Comparison of ENCODE assay signal across 11 cellular contexts in the genomic region with DNA sequence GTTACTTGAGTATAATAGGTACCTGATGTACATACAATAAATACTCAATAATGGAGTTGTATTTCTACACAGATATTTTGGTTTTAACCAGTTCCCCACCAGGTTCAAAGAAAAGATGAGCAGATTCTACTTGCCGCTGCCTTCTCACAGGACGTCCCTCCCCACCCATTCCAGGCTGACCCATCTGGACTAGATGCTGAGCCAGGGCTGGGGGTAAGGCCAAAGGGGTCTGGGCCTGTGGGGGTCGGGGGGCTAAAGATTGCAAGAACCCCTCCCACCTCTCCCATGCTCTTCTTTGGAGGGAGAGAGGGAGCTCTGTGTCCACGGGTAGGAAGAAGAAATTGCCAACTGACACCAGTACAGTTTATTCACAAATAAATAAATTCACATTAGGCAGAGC. TPM values are rescaled to one million over a fixed set of nuclear protein-coding genes. Genes with fewer than 3 reads are reported as not detected.
DNase-seq lines count a peak whose midpoint lies in the region; ATAC-seq and TF ChIP-seq lines count a peak whose summit lies in the region.
"Had no signal": no experiment of that assay in that cellular context is flagged by ENCODE, and none has a peak within 500 bp of the region (broad histone marks: within the 10 kb centered on the region; RNA-seq: fewer than 3 reads in every experiment).

No MANE protein-coding gene starts in this region.

- H3K9me3 Mint-ChIP-seq in HFFc6 (no peaks in the 10 kb centered on the region), brain (no peaks in the 10 kb centered on the region), natural killer cell (no peaks in the 10 kb centered on the region)

- H3K27me3 ChIP-seq in ACC112 (ENCODE audit: insufficient read depth, low read length): peaks cover 15% of the 10 kb centered on the region; the same call in 1 of the 2 replicates
- H3K27me3 ChIP-seq: pancreas had no signal

- intact Hi-C loops in natural killer cell (cut with micrococcal nuclease): no loop called here

- no peak overlapping the region for H3K27ac Mint-ChIP-seq in HFFc6
- H3K27ac Mint-ChIP-seq in brain: peak overlapping the region in 1 of 5 experiments; percentile 33
- H3K27ac Mint-ChIP-seq in natural killer cell: peak overlapping the region in 1 of 2 donors; percentile 58

- H3K4me1 Mint-ChIP-seq in HFFc6 (ENCODE audit: low read depth) (peaks cover 2% of the 10 kb centered on the region), brain (peaks cover 19% of the 10 kb centered on the region), natural killer cell (peaks cover 0 to 4% of the 10 kb centered on the region in 2 donors)

- no peaks in the 10 kb centered on the region for H3K36me3 ChIP-seq in ACC112 (ENCODE audit: insufficient read depth, low read length)
- H3K36me3 ChIP-seq: pancreas had no signal

- H3K27ac ChIP-seq in ACC112 (ENCODE audit: low read depth, low read length): no peak overlapping the region

- no peak for TF ChIP-seq CTCF in HFFc6 (IDR thresholded peaks at IDR 0.05)
- no peak for TF ChIP-seq CTCF in brain (conservative IDR thresholded peaks at IDR 0.05)
- TF ChIP-seq CTCF in natural killer cell (IDR thresholded peaks at IDR 0.05): no peak

- H3K79me2 ChIP-seq in ACC112 (ENCODE audit: control insufficient read depth, insufficient read depth, low read length, unreplicated experiment): no peaks in the 10 kb centered on the region

- H2AFZ ChIP-seq in ACC112 (ENCODE audit: low read length, unreplicated experiment): no peak overlapping the region

- H3K4me3 Mint-ChIP-seq in HFFc6: peak overlapping the region; percentile 55
- peak overlapping the region; percentile 74 to 84 (median 79) for H3K4me3 Mint-ChIP-seq in brain
- H3K4me3 Mint-ChIP-seq in natural killer cell: peak overlapping the region; percentile 85

- no peak for DNase-seq in HFFc6
- no peak for DNase-seq in natural killer cell
- no peak for DNase-seq in inferior parietal cortex (ENCODE audit: extremely low spot score)

- peak overlapping the region; percentile 85 for H3K4me3 ChIP-seq in ACC112 (ENCODE audit: low read depth, low read length)

- ATAC-seq in natural killer cell (no peak), GM18517 (IDR thresholded peaks at IDR 0.05; ENCODE audit: unreplicated experiment) (no peak), esophagus mucosa (no peak), GM19397 (IDR thresholded peaks at IDR 0.05; ENCODE audit: unreplicated experiment) (no peak)
- ATAC-seq: SK-N-SH treated with all-trans-retinoic acid at 6 μM for 48 hours had no signal

- peaks cover 4% of the 10 kb centered on the region for H3K27me3 Mint-ChIP-seq in HFFc6 (ENCODE audit: insufficient read depth)
- H3K27me3 Mint-ChIP-seq in brain: peaks cover 3% of the 10 kb centered on the region
- peaks cover 0 to 3% of the 10 kb centered on the region in 2 donors for H3K27me3 Mint-ChIP-seq in natural killer cell (ENCODE audit: low read depth in 2 of 2)

- no peaks in the 10 kb centered on the region for H3K4me1 ChIP-seq in ACC112 (ENCODE audit: control insufficient read depth, insufficient read depth, low read length, unreplicated experiment)

- H3K36me3 Mint-ChIP-seq in HFFc6 (ENCODE audit: low read depth): no peaks in the 10 kb centered on the region
- H3K36me3 Mint-ChIP-seq in brain: no peaks in the 10 kb centered on the region
- no peaks in the 10 kb centered on the region for H3K36me3 Mint-ChIP-seq in natural killer cell

RNA-seq across cellular contexts. Expression of gene MESP1, which starts 1.5 kb away (rescaled TPM):
- total RNA-seq in HFFc6 (2021; fragmentation: NEBNext Ultra II Directional; extraction: Animal tissue kit (Norgen Biotek cat#: 25700)): under 1 TPM; 0.13 to 0.57 (median 0.26) TPM
- 17.5 TPM for polyA plus RNA-seq in brain (ENCODE audit: insufficient read depth, low read depth, low replicate concordance)
- 1 to 10 TPM in 2 of 3 donors, under 1 TPM in 1; 0.45 to 2.9 (median 2.5) TPM for total RNA-seq in natural killer cell
- total RNA-seq in esophagus mucosa: 0.44 TPM

RNA-seq across cellular contexts. Expression of gene MESP2, which starts 26.6 kb away (rescaled TPM):
- total RNA-seq in HFFc6 (2021; fragmentation: NEBNext Ultra II Directional; extraction: Animal tissue kit (Norgen Biotek cat#: 25700)): under 1 TPM in 3 of 6 experiments, not detected in 3; 0.19 to 0.26 (median 0.21) TPM
- polyA plus RNA-seq in brain (ENCODE audit: insufficient read depth, low read depth, low replicate concordance): 1.6 TPM
- total RNA-seq in natural killer cell (not detected), esophagus mucosa (0.40 TPM)
- total RNA-seq: NCI-H460 had no signal

RNA-seq across cellular contexts. Expression of gene WDR93, which starts 58.9 kb away (rescaled TPM):
- total RNA-seq in HFFc6 (2021; fragmentation: NEBNext Ultra II Directional; extraction: Animal tissue kit (Norgen Biotek cat#: 25700)): under 1 TPM in 1 of 6 experiments, not detected in 5; 0.21 TPM
- polyA plus RNA-seq in brain (ENCODE audit: insufficient read depth, low read depth, low replicate concordance): 0.32 TPM
- total RNA-seq in natural killer cell: under 1 TPM in 2 of 3 donors, not detected in 1; 0.25 to 0.38 TPM
- total RNA-seq in esophagus mucosa: not detected

RNA-seq across cellular contexts. Expression of gene PEX11A, which starts 59.0 kb away (rescaled TPM):
- 1 to 10 TPM; 2.1 to 4.6 (median 3.0) TPM for total RNA-seq in HFFc6 (2021; fragmentation: NEBNext Ultra II Directional; extraction: Animal tissue kit (Norgen Biotek cat#: 25700))
- 6.5 TPM for polyA plus RNA-seq in brain (ENCODE audit: insufficient read depth, low read depth, low replicate concordance)
- total RNA-seq in natural killer cell: 1 to 10 TPM; 2.0 to 3.1 (median 3.1) TPM
- total RNA-seq in esophagus mucosa: 3.5 TPM
